11 cellular contexts compared by ENCODE assay signal in the genomic region with DNA sequence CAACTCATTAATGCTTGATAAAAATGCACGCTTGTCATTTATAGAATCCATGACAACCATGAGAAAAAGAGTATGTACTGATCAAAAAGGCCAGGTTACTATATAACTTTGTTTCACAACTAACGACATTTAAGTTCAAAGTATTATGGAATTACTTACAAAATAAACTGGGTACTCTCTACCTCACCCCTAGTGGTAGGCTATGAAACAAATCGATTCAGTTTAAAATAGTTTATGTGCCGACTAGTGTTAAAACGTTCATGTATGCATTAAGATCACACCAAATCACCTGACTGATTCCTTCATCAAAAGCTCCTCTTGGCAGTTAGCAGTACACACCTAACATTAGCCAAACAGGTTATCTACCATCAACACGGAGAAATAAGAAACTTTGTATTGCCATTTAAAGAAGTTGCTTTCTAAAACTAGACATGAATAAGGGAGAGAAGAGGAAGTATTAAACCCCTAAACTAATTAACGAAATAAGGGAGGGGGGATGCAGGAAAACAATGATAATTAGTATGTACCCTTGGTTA.
DNase-seq lines count a peak whose midpoint lies in the region; ATAC-seq, FAIRE-seq and TF ChIP-seq lines count a peak whose summit lies in the region.
"Had no signal": no experiment of that assay in that cellular context is flagged by ENCODE, and none has a peak within 500 bp of the region (broad histone marks: within the 10 kb centered on the region; RNA-seq: fewer than 3 reads in every experiment).

No MANE protein-coding gene starts in this region.

- H3K4me1 ChIP-seq in endothelial cell of umbilical vein (ENCODE audit: control insufficient read depth, extremely low read depth, insufficient read depth, low read length) = peaks cover 2% of the 10 kb centered on the region

- no peak overlapping the region for H3K4me2 ChIP-seq in endothelial cell of umbilical vein (ENCODE audit: insufficient read depth, low read length)

- no peak overlapping the region for H2AFZ ChIP-seq in endothelial cell of umbilical vein (ENCODE audit: low read depth, low read length)

- peak overlapping the region in 1 of 2 donors; percentile 20 for H3K4me3 Mint-ChIP-seq in activated T-cell treated with anti-CD3 and anti-CD28 coated beads, Interleukin-2, amount 50 U/mL, for 72 hours

- ATAC-seq in activated T-cell treated with anti-CD3 and anti-CD28 coated beads, Interleukin-2, amount 50 U/mL, for 72 hours (replicated peaks in 1 of 2) = no peak
- ATAC-seq in GM21825 (IDR thresholded peaks at IDR 0.05; ENCODE audit: unreplicated experiment) = no peak
- no peak for ATAC-seq in HG03159 (IDR thresholded peaks at IDR 0.05; ENCODE audit: unreplicated experiment)

- no peak for TF ChIP-seq POLR2A in endothelial cell of umbilical vein (IDR thresholded peaks at IDR 0.05; ENCODE audit: low read depth, low read length)

- no peaks in the 10 kb centered on the region for H3K36me3 ChIP-seq in endothelial cell of umbilical vein (ENCODE audit: control insufficient read depth in 2 of 2, extremely low read depth in 1 of 2, insufficient read depth in 2 of 2, low read length in 2 of 2)
- H3K36me3 ChIP-seq: gastrocnemius medialis had no signal

- no peak overlapping the region for H3K4me3 ChIP-seq in endothelial cell of umbilical vein (replicated peaks in 1 of 3; ENCODE audit: insufficient read depth in 1 of 3, low read depth in 1 of 3, low read length in 3 of 3)

- TF ChIP-seq CTCF in endothelial cell of umbilical vein (IDR thresholded peaks at IDR 0.05; ENCODE audit: extremely low read depth in 1 of 2, insufficient read depth in 1 of 2, low read depth in 1 of 2, low read length in 2 of 2) = peak in 1 of 2 donors; percentile 3

- H3K36me3 Mint-ChIP-seq in activated T-cell treated with anti-CD3 and anti-CD28 coated beads, Interleukin-2, amount 50 U/mL, for 72 hours (ENCODE audit: insufficient read depth in 2 of 2) = no peaks in the 10 kb centered on the region
- H3K36me3 Mint-ChIP-seq: CD4-positive, CD25-positive, alpha-beta regulatory T cell had no signal

- no peak for FAIRE-seq in endothelial cell of umbilical vein (lab: Jason Lieb, UNC)

- no peaks in the 10 kb centered on the region for H3K9me1 ChIP-seq in endothelial cell of umbilical vein (replicated peaks; ENCODE audit: control insufficient read depth, extremely low read depth, insufficient read depth, low read length)

- DNase-seq in activated T-cell treated with anti-CD3 and anti-CD28 coated beads, Interleukin-2, amount 50 U/mL, for 72 hours = no peak
- no peak for DNase-seq in activated T-cell treated with anti-CD3 and anti-CD28 coated beads, Interleukin-2, amount 50 U/mL, for 1 hour
- DNase-seq in NOMO-1 (lab: John Stamatoyannopoulos, UW; ENCODE audit: unreplicated experiment in 2 of 2) (peak; percentile 69 to 83), endothelial cell of umbilical vein (ENCODE audit: low read depth, low spot score) (peak; percentile 17), superior temporal gyrus (ENCODE audit: extremely low spot score) (peak; percentile 79), NCI-H226 (no peak)
- DNase-seq: gastrocnemius medialis, T-helper 9 cell had no signal

- H3K27ac Mint-ChIP-seq in activated T-cell treated with anti-CD3 and anti-CD28 coated beads, Interleukin-2, amount 50 U/mL, for 72 hours = peak overlapping the region; percentile 67
- H3K27ac Mint-ChIP-seq: CD4-positive, CD25-positive, alpha-beta regulatory T cell had no signal

- CTCF ChIA-PET in endothelial cell of umbilical vein (lab: Charles Lee) = interaction anchor here (0.6 to 1.4 kb wide), 4 partner anchors 10 to 369 kb away, joined by 3 to 4 read pairs (median 4); no protein-coding TSS in a partner anchor

- no peaks in the 10 kb centered on the region for H3K9me3 ChIP-seq in endothelial cell of umbilical vein (replicated peaks; ENCODE audit: control insufficient read depth, insufficient read depth, low read length)
- H3K9me3 ChIP-seq: gastrocnemius medialis had no signal

- dilution Hi-C loops in endothelial cell of umbilical vein (cut with MboI; ENCODE audit: extremely low pct_ligation_motif_present, low sequenced_read_pairs) = no loop called here

- peaks cover 19% of the 10 kb centered on the region for H3K79me2 ChIP-seq in endothelial cell of umbilical vein (ENCODE audit: control insufficient read depth, insufficient read depth, low read length)

- peaks cover 27% of the 10 kb centered on the region for H3K4me1 Mint-ChIP-seq in activated T-cell treated with anti-CD3 and anti-CD28 coated beads, Interleukin-2, amount 50 U/mL, for 72 hours (ENCODE audit: low read depth)

- no peak overlapping the region for H3K27ac ChIP-seq in endothelial cell of umbilical vein (ENCODE audit: insufficient read depth, low read depth, low read length)
- H3K27ac ChIP-seq: gastrocnemius medialis had no signal

- H3K9me3 Mint-ChIP-seq in activated T-cell treated with anti-CD3 and anti-CD28 coated beads, Interleukin-2, amount 50 U/mL, for 72 hours = no peaks in the 10 kb centered on the region
- H3K9me3 Mint-ChIP-seq: CD4-positive, CD25-positive, alpha-beta regulatory T cell had no signal

- no peak overlapping the region for H3K9ac ChIP-seq in endothelial cell of umbilical vein (replicated peaks; ENCODE audit: extremely low read depth, insufficient read depth, low read length)

- no TSS peak for BruUV-seq in endothelial cell of umbilical vein (replicated peaks; lab: Mats Ljungman, UMichigan)

- no peaks in the 10 kb centered on the region for H3K27me3 Mint-ChIP-seq in activated T-cell treated with anti-CD3 and anti-CD28 coated beads, Interleukin-2, amount 50 U/mL, for 72 hours (ENCODE audit: low read depth)
- H3K27me3 Mint-ChIP-seq: CD4-positive, CD25-positive, alpha-beta regulatory T cell had no signal

- H3K27me3 ChIP-seq in endothelial cell of umbilical vein (ENCODE audit: control insufficient read depth in 2 of 2, insufficient read depth in 2 of 2, low read length in 2 of 2) = no peaks in the 10 kb centered on the region
- H3K27me3 ChIP-seq: gastrocnemius medialis had no signal

- intact Hi-C loops in endothelial cell of umbilical vein (cut with micrococcal nuclease) = no loop called here

- POLR2A ChIA-PET in endothelial cell of umbilical vein (lab: Charles Lee) = no interaction called here

- no peaks in the 10 kb centered on the region for H4K20me1 ChIP-seq in endothelial cell of umbilical vein (replicated peaks; ENCODE audit: control insufficient read depth, extremely low read depth, insufficient read depth, low read length)

TF ChIP-seq in endothelial cell of umbilical vein, 7 proteins besides CTCF, POLR2A, EP300 and RAD21:
- TF ChIP-seq POLR2AphosphoS5 (IDR thresholded peaks at IDR 0.05; ENCODE audit: insufficient read depth, low read depth, low read length) (no peak), MYC (IDR thresholded peaks at IDR 0.05; ENCODE audit: low read depth, low read length) (no peak), JUN (IDR thresholded peaks at IDR 0.05; ENCODE audit: borderline replicate concordance, insufficient read depth, insufficient read length, low read depth) (no peak), GATA2 (IDR thresholded peaks at IDR 0.05; ENCODE audit: insufficient read depth, insufficient read length, low read depth, low read length) (no peak), FOS (IDR thresholded peaks at IDR 0.05; ENCODE audit: borderline replicate concordance, insufficient read depth, low read length) (no peak), MAX (IDR thresholded peaks at IDR 0.05; ENCODE audit: insufficient read depth, insufficient read length) (no peak), EZH2 (IDR thresholded peaks at IDR 0.05; ENCODE audit: borderline replicate concordance, low read depth, low read length, severe bottlenecking) (no peak)

Comparison
In these comparisons a context has a peak if more than half of its experiments do, and no peak if none do; other contexts are left out.
1. DNase-seq: peak in NOMO-1 (2 of 2), endothelial cell of umbilical vein (single experiment) and superior temporal gyrus (single experiment); none in activated T-cell treated with anti-CD3 and anti-CD28 coated beads, Interleukin-2, amount 50 U/mL, for 72 hours (0 of 2), activated T-cell treated with anti-CD3 and anti-CD28 coated beads, Interleukin-2, amount 50 U/mL, for 1 hour (single experiment) and NCI-H226 (single experiment).